1 cellular context compared by ENCODE assay signal in genomic region chr12:44053550-44054243, GRCh38.
TF ChIP-seq lines count a peak whose summit lies in the region.

No MANE protein-coding gene starts in this region.

TF ChIP-seq in IMR-90, 13 proteins besides CTCF, POLR2A, EP300 and RAD21 (continued from another document):
- TF ChIP-seq USF2 (IDR thresholded peaks at IDR 0.05; ENCODE audit: low read depth, low read length) (no peak), MAZ (IDR thresholded peaks at IDR 0.05; ENCODE audit: borderline replicate concordance, low read depth, low read length) (no peak)
